ENCODE assay signal across 9 cellular contexts in the genomic region with DNA sequence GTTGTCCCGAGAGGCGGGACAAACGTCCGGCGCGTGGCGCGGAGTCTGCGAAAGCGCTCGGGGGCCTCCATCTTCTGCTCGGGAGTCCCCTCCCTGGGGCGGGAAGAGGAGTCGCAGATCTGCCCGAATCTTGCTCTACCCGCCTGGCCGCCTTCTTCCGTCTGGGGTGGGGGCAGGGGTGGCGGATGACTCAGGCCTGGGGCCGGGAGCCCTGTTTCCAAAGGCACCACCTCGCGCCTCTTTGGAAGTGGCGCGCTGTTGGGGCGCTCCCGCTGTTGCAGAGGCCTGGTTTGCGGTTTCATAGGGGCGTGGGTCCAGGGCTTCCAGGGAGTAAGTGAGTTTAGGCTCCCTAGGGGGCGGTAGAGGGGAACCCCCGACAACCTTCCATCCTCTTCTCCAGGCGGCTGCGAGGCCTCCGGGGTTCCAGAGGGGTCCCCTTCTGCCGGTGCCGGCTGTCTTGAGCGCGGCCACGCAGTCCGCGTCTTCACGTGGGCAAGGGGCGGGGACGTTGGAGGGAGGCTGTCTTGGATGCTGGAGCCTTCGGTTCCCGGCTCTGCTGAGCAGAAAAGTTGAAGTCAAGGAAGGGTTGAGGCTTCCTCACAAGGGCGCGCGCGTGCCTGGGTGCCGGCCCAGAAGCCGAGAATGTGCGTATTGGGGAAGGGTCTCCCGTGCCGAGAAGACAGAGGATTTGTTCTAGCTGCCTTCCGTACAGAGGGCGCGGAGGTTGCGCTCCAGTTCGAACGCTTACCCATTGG. TPM values are rescaled to one million over a fixed set of nuclear protein-coding genes. Genes with fewer than 3 reads are reported as not detected.
A peak's percentile ranks its signal among the peaks of the same experiment; 100 is the strongest.
DNase-seq lines count a peak whose midpoint lies in the region; ATAC-seq and TF ChIP-seq lines count a peak whose summit lies in the region.
"Had no signal": no experiment of that assay in that cellular context is flagged by ENCODE, and none has a peak within 500 bp of the region (broad histone marks: within the 10 kb centered on the region; RNA-seq: fewer than 3 reads in every experiment).

No MANE protein-coding gene starts in this region.

- DNase-seq in activated naive CD4-positive, alpha-beta T cell treated with anti-CD3 and anti-CD28 coated beads for 36 hours = peak; percentile 45
- DNase-seq in activated naive CD4-positive, alpha-beta T cell (lab: John Stamatoyannopoulos, UW) = no peak
- DNase-seq in fibroblast of mammary gland (ENCODE audit: low read depth) (peak; percentile 41), prostate gland (ENCODE audit: low spot score) (no peak)
- DNase-seq in stimulated activated naive B cell treated with anti-CD40 and anti-IgM and Interleukin-4, amounts not matched to agents 10 μg/mL and 1 μg/mL and 100 μg/mL, for 72 hours = no peak
- DNase-seq: SW 1271 had no signal

- CTCF ChIA-PET in activated naive CD4-positive, alpha-beta T cell treated with anti-CD3 and anti-CD28 coated beads for 36 hours (lab: Charles Lee) = no interaction called here

- no peak overlapping the region for H3K4me3 Mint-ChIP-seq in activated naive CD4-positive, alpha-beta T cell treated with anti-CD3 and anti-CD28 coated beads for 36 hours
- H3K4me3 Mint-ChIP-seq in stimulated activated naive B cell treated with anti-CD40 and anti-IgM and Interleukin-4, amounts not matched to agents 10 μg/mL and 1 μg/mL and 100 μg/mL, for 72 hours = no peak overlapping the region

- TF ChIP-seq CTCF in OCI-LY3 (IDR thresholded peaks at IDR 0.05; ENCODE audit: low read depth, low read length) (0 out of 2 replicates have a peak, but pooled peaks have one; percentile 9), fibroblast of mammary gland (conservative IDR thresholded peaks at IDR 0.05; ENCODE audit: control insufficient read depth, insufficient read depth, low read depth, low read length) (peak; percentile 32), prostate gland (IDR thresholded peaks at IDR 0.05) (no peak)

- H3K36me3 ChIP-seq in OCI-LY3 (replicated peaks; ENCODE audit: low read depth, low read length) (no peaks in the 10 kb centered on the region), prostate gland (no peaks in the 10 kb centered on the region)

- 20% methylated on average over 48 of the region's 60 CpGs for WGBS in prostate gland

- intact Hi-C loops in activated naive CD4-positive, alpha-beta T cell treated with anti-CD3 and anti-CD28 coated beads for 36 hours (cut with micrococcal nuclease) = loop anchor here (5.0 kb wide), 1 partner anchor 301 kb away; no protein-coding TSS in a partner anchor
- intact Hi-C loops in prostate gland (cut with DNase I) = no loop called here

- H3K9me3 Mint-ChIP-seq in activated naive CD4-positive, alpha-beta T cell treated with anti-CD3 and anti-CD28 coated beads for 36 hours = no peaks in the 10 kb centered on the region
- no peaks in the 10 kb centered on the region for H3K9me3 Mint-ChIP-seq in stimulated activated naive B cell treated with anti-CD40 and anti-IgM and Interleukin-4, amounts not matched to agents 10 μg/mL and 1 μg/mL and 100 μg/mL, for 72 hours

- peaks cover 27% of the 10 kb centered on the region for H3K4me1 Mint-ChIP-seq in activated naive CD4-positive, alpha-beta T cell treated with anti-CD3 and anti-CD28 coated beads for 36 hours (ENCODE audit: low read depth)
- H3K4me1 Mint-ChIP-seq in stimulated activated naive B cell treated with anti-CD40 and anti-IgM and Interleukin-4, amounts not matched to agents 10 μg/mL and 1 μg/mL and 100 μg/mL, for 72 hours = peaks cover 10 to 23% of the 10 kb centered on the region in 2 donors

- no peak overlapping the region for H3K27ac Mint-ChIP-seq in activated naive CD4-positive, alpha-beta T cell treated with anti-CD3 and anti-CD28 coated beads for 36 hours
- H3K27ac Mint-ChIP-seq in stimulated activated naive B cell treated with anti-CD40 and anti-IgM and Interleukin-4, amounts not matched to agents 10 μg/mL and 1 μg/mL and 100 μg/mL, for 72 hours = peak overlapping the region; percentile 81

- H3K27ac ChIP-seq in OCI-LY3 (ENCODE audit: low read length) (no peak overlapping the region), prostate gland (no peak overlapping the region)

- no peaks in the 10 kb centered on the region for H4K20me1 ChIP-seq in OCI-LY3 (ENCODE audit: insufficient read depth, low read length)

- no peak for TF ChIP-seq POLR2A in prostate gland (IDR thresholded peaks at IDR 0.05)

- H2AFZ ChIP-seq in OCI-LY3 (ENCODE audit: low read depth, low read length) = no peak overlapping the region

- H3K9me3 ChIP-seq in OCI-LY3 (ENCODE audit: insufficient read depth, low read length) = 0 out of 2 replicates have a peak, but pooled peaks cover 4% of the 10 kb centered on the region
- no peaks in the 10 kb centered on the region for H3K9me3 ChIP-seq in prostate gland

- no peak overlapping the region for H3K4me3 ChIP-seq in OCI-LY3 (ENCODE audit: low read length)
- no peak overlapping the region for H3K4me3 ChIP-seq in fibroblast of mammary gland (ENCODE audit: control insufficient read depth, low read depth, low read length)
- no peak overlapping the region for H3K4me3 ChIP-seq in prostate gland

- H3K4me2 ChIP-seq in OCI-LY3 (ENCODE audit: low read length) = no peak overlapping the region

- H3K27me3 ChIP-seq in OCI-LY3 (ENCODE audit: low read depth, low read length) (no peaks in the 10 kb centered on the region), prostate gland (replicated peaks; ENCODE audit: insufficient read depth) (peaks cover 3% of the 10 kb centered on the region)

- H3K27me3 Mint-ChIP-seq in activated naive CD4-positive, alpha-beta T cell treated with anti-CD3 and anti-CD28 coated beads for 36 hours (ENCODE audit: low read depth) = peaks cover 66% of the 10 kb centered on the region
- peaks cover 51 to 91% of the 10 kb centered on the region in 2 donors for H3K27me3 Mint-ChIP-seq in stimulated activated naive B cell treated with anti-CD40 and anti-IgM and Interleukin-4, amounts not matched to agents 10 μg/mL and 1 μg/mL and 100 μg/mL, for 72 hours

- no peaks in the 10 kb centered on the region for H3K36me3 Mint-ChIP-seq in activated naive CD4-positive, alpha-beta T cell treated with anti-CD3 and anti-CD28 coated beads for 36 hours (ENCODE audit: low read depth)
- no peaks in the 10 kb centered on the region for H3K36me3 Mint-ChIP-seq in stimulated activated naive B cell treated with anti-CD40 and anti-IgM and Interleukin-4, amounts not matched to agents 10 μg/mL and 1 μg/mL and 100 μg/mL, for 72 hours

- ATAC-seq in stimulated activated naive B cell treated with anti-CD40 and anti-IgM and Interleukin-4, amounts not matched to agents 10 μg/mL and 1 μg/mL and 100 μg/mL, for 72 hours (replicated peaks) = no peak
- no peak for ATAC-seq in HG03159 (IDR thresholded peaks at IDR 0.05; ENCODE audit: unreplicated experiment)
- ATAC-seq in HG02852 (IDR thresholded peaks at IDR 0.05; ENCODE audit: unreplicated experiment) = no peak

- H3K79me2 ChIP-seq in OCI-LY3 (ENCODE audit: low read length) = no peaks in the 10 kb centered on the region

- H3K4me1 ChIP-seq in OCI-LY3 (ENCODE audit: low read length) = no peaks in the 10 kb centered on the region
- no peaks in the 10 kb centered on the region for H3K4me1 ChIP-seq in prostate gland (replicated peaks)

- no peak overlapping the region for H3K9ac ChIP-seq in OCI-LY3 (ENCODE audit: low read length)

RNA-seq across cellular contexts. Expression of gene TFAP2C, which starts 2.6 kb away (rescaled TPM):
- total RNA-seq in activated naive CD4-positive, alpha-beta T cell treated with anti-CD3 and anti-CD28 coated beads for 36 hours = not detected
- total RNA-seq in prostate gland = 10 to 100 TPM in 1 of 2 donors, 1 to 10 TPM in 1; 9.4 to 22.4 TPM

Comparison
In these comparisons a context has a peak if more than half of its experiments do, and no peak if none do; other contexts are left out.
1. DNase-seq: peak in activated naive CD4-positive, alpha-beta T cell treated with anti-CD3 and anti-CD28 coated beads for 36 hours (single experiment) and fibroblast of mammary gland (single experiment); none in activated naive CD4-positive, alpha-beta T cell (0 of 4), stimulated activated naive B cell treated with anti-CD40 and anti-IgM and Interleukin-4, amounts not matched to agents 10 μg/mL and 1 μg/mL and 100 μg/mL, for 72 hours (single experiment) and prostate gland (single experiment).
2. CTCF ChIP-seq: peak in OCI-LY3 (single experiment) and fibroblast of mammary gland (single experiment); none in prostate gland (0 of 4).
3. RNA of gene TFAP2C, which starts 2.6 kb away (total RNA-seq): 9.4 to 22.4 TPM in prostate gland; not detected in activated naive CD4-positive, alpha-beta T cell treated with anti-CD3 and anti-CD28 coated beads for 36 hours; every median in the first group is over 10 times any median in the second.